Comparison of ENCODE assay signal across 19 cellular contexts in genomic region chr1:21249940-21250493, GRCh38.
"Had no signal": no experiment of that assay in that cellular context is flagged by ENCODE, and none has a peak within 500 bp of the region (broad histone marks: within the 10 kb centered on the region; RNA-seq: fewer than 3 reads in every experiment).

No MANE protein-coding gene starts in this region.

- H3K27me3 Mint-ChIP-seq: activated naive CD8-positive, alpha-beta T cell treated with anti-CD3 and anti-CD28 coated beads, Interleukin-2, amount 10 ng/mL, durations not matched to agents 7 days and 5 days; effector memory CD8-positive, alpha-beta T cell; naive thymus-derived CD4-positive, alpha-beta T cell had no signal

- DNase-seq: activated CD4-positive, alpha-beta T cell treated with anti-CD3 and anti-CD28 coated beads for 48 hours; activated CD8-positive, alpha-beta memory T cell treated with anti-CD3 and anti-CD28 coated beads for 24 hours; activated CD8-positive, alpha-beta memory T cell treated with anti-CD3 and anti-CD28 coated beads, Interleukin-2, amount 50 U/mL, for 4 hours; activated effector memory CD4-positive, alpha-beta T cell treated with Interleukin-2 at 50 U/mL for 16 hours; activated naive CD4-positive, alpha-beta T cell treated with anti-CD3 and anti-CD28 coated beads for 36 hours; activated naive CD8-positive, alpha-beta T cell treated with anti-CD3 and anti-CD28 coated beads, Interleukin-2, amount 10 ng/mL, durations not matched to agents 7 days and 5 days; activated T-cell treated with anti-CD3 and anti-CD28 coated beads, Interleukin-2, amount 50 U/mL, for 4 hours; amniotic stem cell; effector memory CD8-positive, alpha-beta T cell; hypothalamus; left ventricle myocardium inferior; naive thymus-derived CD4-positive, alpha-beta T cell; spleen; stimulated activated CD4-positive, alpha-beta T cell treated with anti-CD3 and anti-CD28 coated beads, Interleukin-4, amount 100 ng/mL, for 1 hour; stimulated activated naive CD8-positive, alpha-beta T cell treated with anti-CD3 and anti-CD28 coated beads, Interleukin-15, Interleukin-2, amounts not matched to agents 100 U/mL and 50 U/mL, for 24 hours; T1000; tibial artery had no signal

- H3K27ac ChIP-seq: left ventricle myocardium inferior, neural progenitor cell, spleen, tibial artery had no signal

- H3K9me3 Mint-ChIP-seq: activated naive CD4-positive, alpha-beta T cell treated with anti-CD3 and anti-CD28 coated beads for 36 hours; activated naive CD8-positive, alpha-beta T cell treated with anti-CD3 and anti-CD28 coated beads, Interleukin-2, amount 10 ng/mL, durations not matched to agents 7 days and 5 days; activated T-cell treated with anti-CD3 and anti-CD28 coated beads, Interleukin-2, amount 50 U/mL, for 4 hours; effector memory CD8-positive, alpha-beta T cell; neural progenitor cell had no signal

- H3K4me3 Mint-ChIP-seq: activated naive CD4-positive, alpha-beta T cell treated with anti-CD3 and anti-CD28 coated beads for 36 hours; activated naive CD8-positive, alpha-beta T cell treated with anti-CD3 and anti-CD28 coated beads, Interleukin-2, amount 10 ng/mL, durations not matched to agents 7 days and 5 days; activated T-cell treated with anti-CD3 and anti-CD28 coated beads, Interleukin-2, amount 50 U/mL, for 4 hours; effector memory CD8-positive, alpha-beta T cell; naive thymus-derived CD4-positive, alpha-beta T cell; neural progenitor cell had no signal

- H3K4me1 Mint-ChIP-seq: activated naive CD8-positive, alpha-beta T cell treated with anti-CD3 and anti-CD28 coated beads, Interleukin-2, amount 10 ng/mL, durations not matched to agents 7 days and 5 days had no signal

- H3K4me3 ChIP-seq: esophagus muscularis mucosa, left ventricle myocardium inferior, neural progenitor cell, spleen, tibial artery had no signal

- H3K9me3 ChIP-seq: esophagus muscularis mucosa, left ventricle myocardium inferior, tibial artery had no signal

- ATAC-seq: activated T-cell treated with anti-CD3 and anti-CD28 coated beads, Interleukin-2, amount 50 U/mL, for 4 hours; effector memory CD8-positive, alpha-beta T cell; naive thymus-derived CD4-positive, alpha-beta T cell; stimulated activated naive CD8-positive, alpha-beta T cell treated with anti-CD3 and anti-CD28 coated beads, Interleukin-15, Interleukin-2, amounts not matched to agents 100 U/mL and 50 U/mL, for 24 hours had no signal

- H3K27ac Mint-ChIP-seq: activated naive CD4-positive, alpha-beta T cell treated with anti-CD3 and anti-CD28 coated beads for 36 hours; activated naive CD8-positive, alpha-beta T cell treated with anti-CD3 and anti-CD28 coated beads, Interleukin-2, amount 10 ng/mL, durations not matched to agents 7 days and 5 days; effector memory CD8-positive, alpha-beta T cell; neural progenitor cell had no signal
